In genomic region chr6:156842598-156843250, GRCh38 we compare ENCODE assay signal across 19 cellular contexts.
DNase-seq lines count a peak whose midpoint lies in the region; ATAC-seq and TF ChIP-seq lines count a peak whose summit lies in the region.
"Had no signal": no experiment of that assay in that cellular context is flagged by ENCODE, and none has a peak within 500 bp of the region (broad histone marks: within the 10 kb centered on the region; RNA-seq: fewer than 3 reads in every experiment).

No MANE protein-coding gene starts in this region.

- H3K4me1 Mint-ChIP-seq in natural killer cell, result peaks cover 83 to 87% of the 10 kb centered on the region in 2 donors
- peaks cover 52 to 74% of the 10 kb centered on the region in 2 donors for H3K4me1 Mint-ChIP-seq in natural killer cell treated with Interleukin-12 subunit alpha and Interleukin-12 subunit beta and Interleukin-15 and Interleukin-18, amount 100 ng/mL, for 72 hours (ENCODE audit: low read depth in 2 of 2)
- peaks cover 63 to 81% of the 10 kb centered on the region in 2 donors for H3K4me1 Mint-ChIP-seq in effector memory CD8-positive, alpha-beta T cell (ENCODE audit: low read depth in 2 of 2)

- H3K36me3 Mint-ChIP-seq in natural killer cell, result no peaks in the 10 kb centered on the region
- no peaks in the 10 kb centered on the region for H3K36me3 Mint-ChIP-seq in natural killer cell treated with Interleukin-12 subunit alpha and Interleukin-12 subunit beta and Interleukin-15 and Interleukin-18, amount 100 ng/mL, for 72 hours
- H3K36me3 Mint-ChIP-seq in effector memory CD8-positive, alpha-beta T cell (ENCODE audit: insufficient read depth), result peaks cover 4% of the 10 kb centered on the region

- peak overlapping the region in 1 of 2 donors; percentile 70 for H3K27ac Mint-ChIP-seq in natural killer cell
- peak overlapping the region in 1 of 2 donors; percentile 26 for H3K27ac Mint-ChIP-seq in natural killer cell treated with Interleukin-12 subunit alpha and Interleukin-12 subunit beta and Interleukin-15 and Interleukin-18, amount 100 ng/mL, for 72 hours
- H3K27ac Mint-ChIP-seq in effector memory CD8-positive, alpha-beta T cell, result peak overlapping the region in 1 of 2 donors; percentile 74
- H3K27ac Mint-ChIP-seq: CD4-positive, CD25-positive, alpha-beta regulatory T cell had no signal

- DNase-seq in natural killer cell (no peak), lung microvascular endothelial cell (ENCODE audit: low read depth in 2 of 2) (peak; percentile 54 to 61), NCI-H2196 (lab: John Stamatoyannopoulos, UW; ENCODE audit: unreplicated experiment) (no peak), NCI-H2171 treated with DMSO at 0.1 percent for 48 hours (lab: John Stamatoyannopoulos, UW) (no peak), Ammon's horn (ENCODE audit: low spot score) (no peak)
- DNase-seq in natural killer cell treated with Interleukin-12 subunit alpha and Interleukin-12 subunit beta and Interleukin-15 and Interleukin-18, amount 100 ng/mL, for 72 hours (ENCODE audit: low spot score), result no peak
- DNase-seq in effector memory CD8-positive, alpha-beta T cell, result no peak
- DNase-seq: ACHN; amniotic stem cell; caudate nucleus; CD4-positive, CD25-positive, alpha-beta regulatory T cell; esophagus squamous epithelium; head of caudate nucleus; naive thymus-derived CD8-positive, alpha-beta T cell; NCI-H1930; NCI-H510A treated with DMSO at 0.1 percent for 48 hours; stimulated activated CD4-positive, alpha-beta T cell treated with anti-CD3 and anti-CD28 coated beads, Interleukin-4, amount 100 ng/mL, for 1 hour had no signal

- intact Hi-C loops in natural killer cell (cut with micrococcal nuclease), result no loop called here

- H3K27me3 Mint-ChIP-seq in natural killer cell (ENCODE audit: low read depth in 2 of 2), result no peaks in the 10 kb centered on the region
- H3K27me3 Mint-ChIP-seq in natural killer cell treated with Interleukin-12 subunit alpha and Interleukin-12 subunit beta and Interleukin-15 and Interleukin-18, amount 100 ng/mL, for 72 hours, result no peaks in the 10 kb centered on the region
- no peaks in the 10 kb centered on the region for H3K27me3 Mint-ChIP-seq in effector memory CD8-positive, alpha-beta T cell
- H3K27me3 Mint-ChIP-seq: CD4-positive, CD25-positive, alpha-beta regulatory T cell; naive thymus-derived CD8-positive, alpha-beta T cell had no signal

- H3K4me3 Mint-ChIP-seq in natural killer cell, result no peak overlapping the region
- no peak overlapping the region for H3K4me3 Mint-ChIP-seq in natural killer cell treated with Interleukin-12 subunit alpha and Interleukin-12 subunit beta and Interleukin-15 and Interleukin-18, amount 100 ng/mL, for 72 hours
- no peak overlapping the region for H3K4me3 Mint-ChIP-seq in effector memory CD8-positive, alpha-beta T cell

- H3K9me3 Mint-ChIP-seq in natural killer cell, result no peaks in the 10 kb centered on the region
- no peaks in the 10 kb centered on the region for H3K9me3 Mint-ChIP-seq in natural killer cell treated with Interleukin-12 subunit alpha and Interleukin-12 subunit beta and Interleukin-15 and Interleukin-18, amount 100 ng/mL, for 72 hours
- no peaks in the 10 kb centered on the region for H3K9me3 Mint-ChIP-seq in effector memory CD8-positive, alpha-beta T cell
- H3K9me3 Mint-ChIP-seq: naive thymus-derived CD8-positive, alpha-beta T cell had no signal

- ATAC-seq in natural killer cell (peak in 2 of 3 donors; percentile 79 to 82), HG02870 (IDR thresholded peaks at IDR 0.05; ENCODE audit: unreplicated experiment) (no peak)
- no peak for ATAC-seq in natural killer cell treated with Interleukin-12 subunit alpha and Interleukin-12 subunit beta and Interleukin-15 and Interleukin-18, amount 100 ng/mL, for 72 hours
- peak; percentile 33 for ATAC-seq in effector memory CD8-positive, alpha-beta T cell (replicated peaks)
- ATAC-seq: HCT116 had no signal

- no peak for TF ChIP-seq CTCF in natural killer cell (IDR thresholded peaks at IDR 0.05)

Comparison
In these comparisons a context has a peak if more than half of its experiments do, and no peak if none do; other contexts are left out.
1. ATAC-seq: peak in natural killer cell (2 of 3) and effector memory CD8-positive, alpha-beta T cell (single experiment); none in natural killer cell treated with Interleukin-12 subunit alpha and Interleukin-12 subunit beta and Interleukin-15 and Interleukin-18, amount 100 ng/mL, for 72 hours (0 of 2) and HG02870 (single experiment).
2. DNase-seq: peak in lung microvascular endothelial cell (2 of 2); none in natural killer cell (single experiment), natural killer cell treated with Interleukin-12 subunit alpha and Interleukin-12 subunit beta and Interleukin-15 and Interleukin-18, amount 100 ng/mL, for 72 hours (single experiment), effector memory CD8-positive, alpha-beta T cell (0 of 3), NCI-H2196 (single experiment), NCI-H2171 treated with DMSO at 0.1 percent for 48 hours (single experiment) and Ammon's horn (single experiment).